9 cellular contexts compared by ENCODE assay signal in the genomic region with DNA sequence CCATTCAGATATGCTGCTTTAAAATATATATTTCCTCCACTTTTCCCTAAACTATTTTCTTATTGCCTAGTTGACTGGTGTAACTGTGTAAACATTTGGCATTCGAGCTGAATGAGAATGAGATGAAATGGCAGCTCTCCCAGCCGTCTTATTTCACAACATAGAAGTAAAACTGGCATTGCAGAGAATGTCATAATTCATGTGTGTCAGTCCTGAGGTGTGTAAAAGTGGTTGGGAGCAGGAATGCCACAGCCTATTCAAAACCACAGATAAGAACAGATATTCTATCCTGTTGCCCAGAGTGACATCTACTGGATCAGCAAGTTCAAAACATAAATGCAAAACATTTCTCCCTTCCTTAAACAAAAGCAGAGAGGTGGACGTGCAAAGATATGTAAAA.
A peak's percentile ranks its signal among the peaks of the same experiment; 100 is the strongest.
DNase-seq lines count a peak whose midpoint lies in the region; ATAC-seq and TF ChIP-seq lines count a peak whose summit lies in the region.
"Had no signal": no experiment of that assay in that cellular context is flagged by ENCODE, and none has a peak within 500 bp of the region (broad histone marks: within the 10 kb centered on the region; RNA-seq: fewer than 3 reads in every experiment).

No MANE protein-coding gene starts in this region.

- H3K4me3 ChIP-seq in A673 (ENCODE audit: low read depth, low read length, poor library complexity, severe bottlenecking) (no peak overlapping the region), right cardiac atrium (ENCODE audit: low read length) (no peak overlapping the region), tibial artery (no peak overlapping the region)
- H3K4me3 ChIP-seq: psoas muscle had no signal

- CTCF ChIA-PET in A673 (lab: Charles Lee) = no interaction called here

- in situ Hi-C loops in SK-MEL-5 (cut with HindIII; ENCODE audit: low pct_unique_long_range_greater_than_20kb, low sequenced_read_pairs) = no loop called here

- ATAC-seq in right cardiac atrium = peak; percentile 83 to 87
- no peak for ATAC-seq in GM18511 (IDR thresholded peaks at IDR 0.05; ENCODE audit: unreplicated experiment)
- ATAC-seq: psoas muscle had no signal

- DNase-seq in A673 (ENCODE audit: low spot score) = peak; percentile 15
- DNase-seq in HT1080 (ENCODE audit: low read depth) = peak; percentile 82
- DNase-seq in SK-MEL-5 (ENCODE audit: low read depth, low spot score) = peak; percentile 85
- no peak for DNase-seq in right cardiac atrium
- DNase-seq in tibial artery = no peak
- DNase-seq in GM19238 (ENCODE audit: insufficient read length, low spot score) = no peak
- no peak for DNase-seq in DMS114 treated with DMSO at 0.1 percent for 48 hours (lab: John Stamatoyannopoulos, UW; ENCODE audit: unreplicated experiment)
- DNase-seq: psoas muscle had no signal

- intact Hi-C loops in A673 (cut with micrococcal nuclease; ENCODE audit: unreplicated experiment) = no loop called here
- intact Hi-C loops in right cardiac atrium (cut with DNase I) = no loop called here
- intact Hi-C loops in tibial artery (cut with DNase I; ENCODE audit: low total_unique reads) = no loop called here

- peaks cover 11% of the 10 kb centered on the region for H3K27me3 ChIP-seq in A673 (replicated peaks; ENCODE audit: insufficient read depth, low read depth, low read length, poor library complexity)
- no peaks in the 10 kb centered on the region for H3K27me3 ChIP-seq in right cardiac atrium (ENCODE audit: control insufficient read depth, insufficient read depth)
- no peaks in the 10 kb centered on the region for H3K27me3 ChIP-seq in tibial artery

- no TSS peak for BruUV-seq in A673 (replicated peaks; lab: Mats Ljungman, UMichigan)

- WGBS in right cardiac atrium = 17% methylated on average over 3 of the region's 3 CpGs

- H3K9me3 ChIP-seq in A673 (ENCODE audit: low read depth, low read length, poor library complexity, severe bottlenecking) = no peaks in the 10 kb centered on the region
- H3K9me3 ChIP-seq in right cardiac atrium (ENCODE audit: control insufficient read depth, low read length) = no peaks in the 10 kb centered on the region
- H3K9me3 ChIP-seq in tibial artery = no peaks in the 10 kb centered on the region
- H3K9me3 ChIP-seq: psoas muscle had no signal

- H3K36me3 ChIP-seq in A673 (ENCODE audit: insufficient read depth, low read length, poor library complexity, severe bottlenecking) (no peaks in the 10 kb centered on the region), tibial artery (no peaks in the 10 kb centered on the region)

- TF ChIP-seq CTCF in A673 (conservative IDR thresholded peaks at IDR 0.05; ENCODE audit: low read depth, low read length) (0 out of 2 replicates have a peak, but pooled peaks have one; percentile 20), tibial artery (IDR thresholded peaks at IDR 0.05) (no peak)

- no peaks in the 10 kb centered on the region for H3K4me1 ChIP-seq in A673 (ENCODE audit: insufficient read depth, low read length, poor library complexity, severe bottlenecking)
- no peaks in the 10 kb centered on the region for H3K4me1 ChIP-seq in right cardiac atrium (ENCODE audit: control insufficient read depth, insufficient read depth, low read length)
- H3K4me1 ChIP-seq in tibial artery = no peaks in the 10 kb centered on the region
- H3K4me1 ChIP-seq: psoas muscle had no signal

- H3K27ac ChIP-seq in A673 (ENCODE audit: low read depth, low read length, poor library complexity, severe bottlenecking) = no peak overlapping the region
- H3K27ac ChIP-seq in right cardiac atrium (ENCODE audit: low read length) = no peak overlapping the region
- no peak overlapping the region for H3K27ac ChIP-seq in tibial artery
- H3K27ac ChIP-seq: psoas muscle had no signal

- POLR2A ChIA-PET in A673 (lab: Charles Lee; ENCODE audit: low non-redundant PET) = no interaction called here

Comparison
In these comparisons a context has a peak if more than half of its experiments do, and no peak if none do; other contexts are left out.
1. DNase-seq: peak in A673 (single experiment), HT1080 (single experiment) and SK-MEL-5 (single experiment); none in right cardiac atrium (0 of 3), tibial artery (0 of 2), GM19238 (single experiment) and DMS114 treated with DMSO at 0.1 percent for 48 hours (single experiment).